11 cellular contexts compared by ENCODE assay signal in the genomic region with DNA sequence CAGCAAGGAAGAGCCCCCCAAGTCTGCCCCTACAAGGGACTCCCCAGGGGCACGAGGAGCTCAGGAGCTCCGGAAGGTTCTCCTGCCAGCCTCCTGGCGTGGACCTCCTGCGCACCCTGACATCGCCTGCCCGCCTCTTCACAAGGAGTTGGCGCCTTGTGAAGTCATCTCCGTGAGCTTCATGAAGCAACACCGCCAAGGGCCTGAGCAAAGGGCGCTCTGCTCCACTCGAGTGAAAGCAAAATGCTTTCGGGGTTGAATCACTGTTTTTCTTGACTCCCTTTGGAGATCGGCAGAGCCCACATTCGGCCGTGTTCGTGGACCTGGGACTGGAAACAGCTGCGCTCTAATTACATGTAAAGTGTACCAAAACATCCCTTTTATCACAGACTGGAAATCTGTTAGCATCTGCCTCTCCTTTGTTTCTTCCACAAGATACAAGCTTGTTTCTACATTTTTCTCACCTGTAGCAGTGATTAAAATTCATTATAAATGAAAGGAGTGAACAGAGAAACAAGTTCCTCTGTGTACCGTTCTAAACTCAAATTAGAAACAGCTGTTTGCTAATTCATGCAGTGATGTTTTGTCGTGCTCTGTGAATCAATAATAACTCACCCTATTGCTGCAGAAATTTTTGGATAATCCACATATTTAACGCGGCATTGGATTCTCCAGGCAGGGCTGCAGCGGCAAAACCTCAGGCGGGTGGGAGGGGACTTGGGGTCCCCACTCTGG.
DNase-seq lines count a peak whose midpoint lies in the region; ATAC-seq and TF ChIP-seq lines count a peak whose summit lies in the region.
"Had no signal": no experiment of that assay in that cellular context is flagged by ENCODE, and none has a peak within 500 bp of the region (broad histone marks: within the 10 kb centered on the region; RNA-seq: fewer than 3 reads in every experiment).

No MANE protein-coding gene starts in this region.

- H3K27me3 ChIP-seq in uterus = no peaks in the 10 kb centered on the region
- H3K27me3 ChIP-seq in naive thymus-derived CD4-positive, alpha-beta T cell (ENCODE audit: control insufficient read depth in 2 of 2, insufficient read depth in 2 of 2, low read length in 2 of 2) = no peaks in the 10 kb centered on the region

- in situ Hi-C loops in KBM-7 (cut with MboI; ENCODE audit: low pct_unique_long_range_greater_than_20kb, low sequenced_read_pairs) = no loop called here

- ATAC-seq in naive thymus-derived CD4-positive, alpha-beta T cell = no peak
- no peak for ATAC-seq in HG03280 (IDR thresholded peaks at IDR 0.05; ENCODE audit: unreplicated experiment)

- H3K9me3 ChIP-seq in uterus = peaks cover 2 to 4% of the 10 kb centered on the region in 2 donors
- peaks cover 0 to 7% (median 0%) of the 10 kb centered on the region in 3 experiments for H3K9me3 ChIP-seq in naive thymus-derived CD4-positive, alpha-beta T cell (ENCODE audit: control insufficient read depth in 2 of 3, low read length in 3 of 3)

- H3K9me3 Mint-ChIP-seq in nephron progenitor cell = peaks cover 23% of the 10 kb centered on the region
- peaks cover 4 to 21% (median 15%) of the 10 kb centered on the region in 11 donors for H3K9me3 Mint-ChIP-seq in naive thymus-derived CD4-positive, alpha-beta T cell

- peak overlapping the region; percentile 14 to 26 for H3K4me3 ChIP-seq in uterus
- H3K4me3 ChIP-seq in naive thymus-derived CD4-positive, alpha-beta T cell (ENCODE audit: low read length) = no peak overlapping the region

- H3K27me3 Mint-ChIP-seq in nephron progenitor cell (ENCODE audit: low read depth, poor library complexity) = peaks cover 4% of the 10 kb centered on the region
- H3K27me3 Mint-ChIP-seq in naive thymus-derived CD4-positive, alpha-beta T cell = peaks cover 0 to 14% (median 5%) of the 10 kb centered on the region in 5 donors

- peak overlapping the region; percentile 90 for H3K27ac Mint-ChIP-seq in nephron progenitor cell
- no peak overlapping the region for H3K27ac Mint-ChIP-seq in naive thymus-derived CD4-positive, alpha-beta T cell

- H3K36me3 Mint-ChIP-seq in nephron progenitor cell (ENCODE audit: low read depth) = peaks cover 24% of the 10 kb centered on the region
- H3K36me3 Mint-ChIP-seq in naive thymus-derived CD4-positive, alpha-beta T cell = peaks cover 0 to 10% (median 0%) of the 10 kb centered on the region in 5 donors

- POLR2A ChIA-PET in naive thymus-derived CD4-positive, alpha-beta T cell (lab: Charles Lee) = no interaction called here

- intact Hi-C loops in uterus (cut with DNase I; ENCODE audit: low total_unique reads) = no loop called here
- intact Hi-C loops in naive thymus-derived CD4-positive, alpha-beta T cell (cut with micrococcal nuclease) = no loop called here

- CTCF ChIA-PET in naive thymus-derived CD4-positive, alpha-beta T cell (lab: Charles Lee) = no interaction called here

- H3K4me3 Mint-ChIP-seq in nephron progenitor cell = no peak overlapping the region
- no peak overlapping the region for H3K4me3 Mint-ChIP-seq in naive thymus-derived CD4-positive, alpha-beta T cell

- H3K4me1 ChIP-seq in uterus = peaks cover 5 to 8% of the 10 kb centered on the region in 2 donors
- H3K4me1 ChIP-seq in naive thymus-derived CD4-positive, alpha-beta T cell (ENCODE audit: control insufficient read depth in 2 of 2, insufficient read depth in 2 of 2, low read length in 2 of 2) = no peaks in the 10 kb centered on the region

- peak overlapping the region; percentile 92 to 94 for H3K27ac ChIP-seq in uterus
- no peak overlapping the region for H3K27ac ChIP-seq in naive thymus-derived CD4-positive, alpha-beta T cell (ENCODE audit: low read depth, low read length)

- no peaks in the 10 kb centered on the region for H3K36me3 ChIP-seq in uterus
- H3K36me3 ChIP-seq in naive thymus-derived CD4-positive, alpha-beta T cell (ENCODE audit: control insufficient read depth in 2 of 3, insufficient read depth in 3 of 3, low read length in 3 of 3) = no peaks in the 10 kb centered on the region

- TF ChIP-seq CTCF in nephron progenitor cell (IDR thresholded peaks at IDR 0.05) (no peak), uterus (IDR thresholded peaks at IDR 0.05) (no peak)

- TF ChIP-seq POLR2A in uterus (IDR thresholded peaks at IDR 0.05) = peak in 1 of 2 donors; percentile 38

- peaks cover 45% of the 10 kb centered on the region for H3K4me1 Mint-ChIP-seq in nephron progenitor cell
- no peaks in the 10 kb centered on the region for H3K4me1 Mint-ChIP-seq in naive thymus-derived CD4-positive, alpha-beta T cell

- peak; percentile 46 for DNase-seq in NCI-H2171 treated with DMSO at 0.1 percent for 48 hours (lab: John Stamatoyannopoulos, UW)
- DNase-seq in NCI-H2171 (lab: John Stamatoyannopoulos, UW) = no peak
- DNase-seq in fibroblast of gingiva (ENCODE audit: low read depth) = peak; percentile 81
- no peak for DNase-seq in nephron progenitor cell
- peak; percentile 84 to 86 for DNase-seq in uterus
- DNase-seq in naive thymus-derived CD4-positive, alpha-beta T cell = no peak
- no peak for DNase-seq in KBM-7
- DNase-seq: foreskin melanocyte; NCI-H446 treated with DMSO at 0.1 percent for 48 hours; stimulated activated CD4-positive, alpha-beta T cell treated with anti-CD3 and anti-CD28 coated beads, Interleukin-2, amount 100 ng/mL, for 24 hours had no signal

Comparison
In these comparisons a context has a peak if more than half of its experiments do, and no peak if none do; other contexts are left out.
1. DNase-seq: peak in NCI-H2171 treated with DMSO at 0.1 percent for 48 hours (single experiment), fibroblast of gingiva (single experiment) and uterus (2 of 2); none in NCI-H2171 (single experiment), nephron progenitor cell (single experiment), naive thymus-derived CD4-positive, alpha-beta T cell (0 of 9) and KBM-7 (single experiment).